In genomic region chr2:54704238-54704637, GRCh38 we compare ENCODE assay signal across 17 cellular contexts. TPM values are rescaled to one million over a fixed set of nuclear protein-coding genes. Genes with fewer than 3 reads are reported as not detected.
DNase-seq lines count a peak whose midpoint lies in the region; ATAC-seq and TF ChIP-seq lines count a peak whose summit lies in the region.
"Had no signal": no experiment of that assay in that cellular context is flagged by ENCODE, and none has a peak within 500 bp of the region (broad histone marks: within the 10 kb centered on the region; RNA-seq: fewer than 3 reads in every experiment).

No MANE protein-coding gene starts in this region.

- H3K79me2 ChIP-seq in Karpas-422 (ENCODE audit: low read length): no peaks in the 10 kb centered on the region

- H3K4me2 ChIP-seq in Karpas-422 (ENCODE audit: low read depth, low read length, poor library complexity, severe bottlenecking): no peak overlapping the region
- H3K4me2 ChIP-seq: BLaER1 treated with 17β-estradiol and CSF1 and Interleukin-3, amounts not matched to agents 10 nM and 100 nM; PC-9 had no signal

- no peak overlapping the region for H3K9ac ChIP-seq in Karpas-422 (ENCODE audit: low read length)
- H3K9ac ChIP-seq: BLaER1 treated with 17β-estradiol and CSF1 and Interleukin-3, amounts not matched to agents 10 nM and 100 nM had no signal

- TF ChIP-seq POLR2A in thyroid gland (IDR thresholded peaks at IDR 0.05): no peak

- no peak overlapping the region for H3K4me3 ChIP-seq in left ventricle myocardium inferior
- H3K4me3 ChIP-seq in Karpas-422 (ENCODE audit: low read length): no peak overlapping the region
- no peak overlapping the region for H3K4me3 ChIP-seq in dorsolateral prefrontal cortex
- no peak overlapping the region for H3K4me3 ChIP-seq in thyroid gland (replicated peaks in 1 of 3)
- H3K4me3 ChIP-seq in A673 (ENCODE audit: low read depth, low read length, poor library complexity, severe bottlenecking): no peak overlapping the region
- H3K4me3 ChIP-seq: BLaER1 treated with 17β-estradiol and CSF1 and Interleukin-3, amounts not matched to agents 10 nM and 100 nM; MG63; PC-9 had no signal

- POLR2A ChIA-PET in A673 (lab: Charles Lee; ENCODE audit: low non-redundant PET): no interaction called here

- peak overlapping the region; percentile 27 for H3K27ac ChIP-seq in left ventricle myocardium inferior (replicated peaks)
- H3K27ac ChIP-seq in Karpas-422 (ENCODE audit: low read length): peak overlapping the region; percentile 35; the same call in 1 of the 2 replicates
- H3K27ac ChIP-seq in dorsolateral prefrontal cortex: peak overlapping the region in 31 of 59 donors; percentile 2 to 74 (median 33)
- peak overlapping the region in 2 of 3 donors; percentile 6 to 9 for H3K27ac ChIP-seq in thyroid gland
- no peak overlapping the region for H3K27ac ChIP-seq in A673 (ENCODE audit: low read depth, low read length, poor library complexity, severe bottlenecking)
- H3K27ac ChIP-seq: BLaER1 treated with 17β-estradiol and CSF1 and Interleukin-3, amounts not matched to agents 10 nM and 100 nM; PC-9; RWPE1 had no signal

- 90 to 97% methylated on average over 1 of the region's 1 CpG for WGBS in thyroid gland, 2 donors

- H3K27me3 ChIP-seq in left ventricle myocardium inferior (ENCODE audit: low read depth) (peaks cover 6% of the 10 kb centered on the region), Karpas-422 (ENCODE audit: low read length) (no peaks in the 10 kb centered on the region), dorsolateral prefrontal cortex (no peaks in the 10 kb centered on the region), thyroid gland (no peaks in the 10 kb centered on the region), A673 (replicated peaks; ENCODE audit: insufficient read depth, low read depth, low read length, poor library complexity) (no peaks in the 10 kb centered on the region)

- H3K4me1 ChIP-seq in left ventricle myocardium inferior (peaks cover 15% of the 10 kb centered on the region), Karpas-422 (ENCODE audit: low read length) (peaks cover 29% of the 10 kb centered on the region), thyroid gland (peaks cover 11% of the 10 kb centered on the region in 2 donors), A673 (ENCODE audit: insufficient read depth, low read length, poor library complexity, severe bottlenecking) (no peaks in the 10 kb centered on the region)

- H3K9me2 ChIP-seq in Karpas-422 (replicated peaks; ENCODE audit: insufficient read depth, low read length): no peaks in the 10 kb centered on the region

- TF ChIP-seq CTCF in left ventricle myocardium inferior (IDR thresholded peaks at IDR 0.05; ENCODE audit: borderline replicate concordance) (no peak), dorsolateral prefrontal cortex (IDR thresholded peaks at IDR 0.05 in 54 of 56, conservative IDR thresholded peaks at IDR 0.05 in 2 of 56; ENCODE audit: low read depth in 1 of 56, partially characterized antibody in 56 of 56) (no peak), thyroid gland (IDR thresholded peaks at IDR 0.05) (no peak), A673 (conservative IDR thresholded peaks at IDR 0.05; ENCODE audit: low read depth, low read length) (no peak)

- H3K9me3 ChIP-seq in left ventricle myocardium inferior (replicated peaks): peaks cover 7% of the 10 kb centered on the region
- H3K9me3 ChIP-seq in Karpas-422 (ENCODE audit: low read length): no peaks in the 10 kb centered on the region
- no peaks in the 10 kb centered on the region for H3K9me3 ChIP-seq in thyroid gland
- H3K9me3 ChIP-seq in A673 (ENCODE audit: low read depth, low read length, poor library complexity, severe bottlenecking): no peaks in the 10 kb centered on the region
- H3K9me3 ChIP-seq: MG63 had no signal

- no peak for ATAC-seq in GM18870 (IDR thresholded peaks at IDR 0.05; ENCODE audit: unreplicated experiment)
- no peak for ATAC-seq in HG02588 (IDR thresholded peaks at IDR 0.05; ENCODE audit: unreplicated experiment)

- H4K20me1 ChIP-seq in Karpas-422 (ENCODE audit: insufficient read depth, low read depth, low read length): no peaks in the 10 kb centered on the region

- H3K36me3 ChIP-seq in left ventricle myocardium inferior (no peaks in the 10 kb centered on the region), Karpas-422 (ENCODE audit: insufficient read depth, low read length) (no peaks in the 10 kb centered on the region), thyroid gland (no peaks in the 10 kb centered on the region), A673 (ENCODE audit: insufficient read depth, low read length, poor library complexity, severe bottlenecking) (no peaks in the 10 kb centered on the region)
- H3K36me3 ChIP-seq: BLaER1 treated with 17β-estradiol and CSF1 and Interleukin-3, amounts not matched to agents 10 nM and 100 nM; MG63 had no signal

- DNase-seq in left ventricle myocardium inferior (no peak), cardiac septum (ENCODE audit: low spot score) (no peak), Karpas-422 (no peak), dorsolateral prefrontal cortex (no peak), thyroid gland (no peak), A673 (ENCODE audit: low spot score) (no peak)
- DNase-seq: Calu3; CD8-positive, alpha-beta T cell; MG63; NCI-H1048; NCI-H510A; SIG-M5 had no signal

- H2AFZ ChIP-seq in Karpas-422 (ENCODE audit: low read length): peak overlapping the region; percentile 37; the same call in 1 of the 2 replicates
- H2AFZ ChIP-seq: PC-9 had no signal

- intact Hi-C loops in left ventricle myocardium inferior (cut with micrococcal nuclease): loop anchor here (10.0 kb wide), 2 partner anchors 59 to 179 kb away; no protein-coding TSS in a partner anchor
- intact Hi-C loops in cardiac septum (cut with DNase I): loop anchor here (5.0 to 10.0 kb wide), 4 partner anchors 182 to 597 kb away; no protein-coding TSS in a partner anchor
- intact Hi-C loops in dorsolateral prefrontal cortex (cut with DNase I): loop anchor here (5.0 to 10.0 kb wide), 4 partner anchors 179 to 589 kb away; partner anchors contain the start of gene ACYP2 (in 1 of the 2)
- intact Hi-C loops in thyroid gland (cut with DNase I): loop anchor here (5.0 to 10.0 kb wide), 3 partner anchors 37 to 527 kb away; no protein-coding TSS in a partner anchor
- intact Hi-C loops in A673 (cut with micrococcal nuclease; ENCODE audit: unreplicated experiment): loop anchor here (1.0 to 10.0 kb wide), 4 partner anchors 499 to 1279 kb away; no protein-coding TSS in a partner anchor

- CTCF ChIA-PET in A673 (lab: Charles Lee): interaction anchor here (0.8 to 3.1 kb wide), 11 partner anchors 19 to 651 kb away, joined by 3 to 30 read pairs (median 7); partner anchors contain the start of gene EML6

- no TSS peak for BruUV-seq in A673 (replicated peaks; lab: Mats Ljungman, UMichigan)

RNA-seq across cellular contexts. Expression of gene EML6, which starts 19.2 kb away (rescaled TPM):
- total RNA-seq in left ventricle myocardium inferior: 0.77 TPM
- total RNA-seq in cardiac septum: 0.83 TPM
- 133 and 187 TPM in 2 replicates for total RNA-seq in Karpas-422 (2014; rRNA removed; shearing (Covaris generic); ENCODE audit: low replicate concordance)
- total RNA-seq in dorsolateral prefrontal cortex: 10 to 100 TPM; 19.0 to 50.3 (median 33.2) TPM
- 10 to 100 TPM in 3 of 4 donors, 1 to 10 TPM in 1; 5.6 to 24.8 (median 20.3) TPM for total RNA-seq in thyroid gland
- total RNA-seq in A673 (2021): 1.7 and 1.9 TPM in 2 replicates
